ENCODE assay signal across 30 cellular contexts in genomic region chr4:23212558-23212957, GRCh38.
"Had no signal": no experiment of that assay in that cellular context is flagged by ENCODE, and none has a peak within 500 bp of the region (broad histone marks: within the 10 kb centered on the region; RNA-seq: fewer than 3 reads in every experiment).

No MANE protein-coding gene starts in this region.

- H3K27ac ChIP-seq: adrenal gland, brain microvascular endothelial cell, esophagus muscularis mucosa had no signal

- DNase-seq: activated CD4-positive, alpha-beta memory T cell treated with anti-CD3 and anti-CD28 coated beads for 36 hours; activated CD4-positive, alpha-beta T cell treated with anti-CD3 and anti-CD28 coated beads for 36 hours; activated CD4-positive, alpha-beta T cell treated with anti-CD3 and anti-CD28 coated beads, Interleukin-2, amount 10 ng/mL, durations not matched to agents 24 days and 14 days; activated CD4-positive, CD25-positive, alpha-beta regulatory T cell; activated CD4-positive, CD25-positive, alpha-beta regulatory T cell treated with anti-CD3 and anti-CD28 coated beads, Interleukin-2, amount 50 U/mL, for 72 hours; activated CD8-positive, alpha-beta memory T cell treated with anti-CD3 and anti-CD28 coated beads, Interleukin-2, amount 10 ng/mL, durations not matched to agents 7 days and 5 days; activated CD8-positive, alpha-beta memory T cell treated with anti-CD3 and anti-CD28 coated beads, Interleukin-2, amount 50 U/mL, for 4 hours; activated CD8-positive, alpha-beta T cell treated with anti-CD3 and anti-CD28 coated beads, Interleukin-2, amount 10 ng/mL, durations not matched to agents 7 days and 5 days; activated effector memory CD4-positive, alpha-beta T cell treated with anti-CD3 and anti-CD28 coated beads, Interleukin-2, amount 50 U/mL, for 16 hours; activated naive CD4-positive, alpha-beta T cell treated with anti-CD3 and anti-CD28 coated beads for 36 hours; activated naive CD8-positive, alpha-beta T cell treated with anti-CD3 and anti-CD28 coated beads for 36 hours; activated naive CD8-positive, alpha-beta T cell treated with anti-CD3 and anti-CD28 coated beads, Interleukin-2, amount 50 U/mL, for 24 hours; activated T-cell treated with anti-CD3 and anti-CD28 coated beads, Interleukin-2, amount 50 U/mL, for 1 hour; activated T-cell treated with anti-CD3 and anti-CD28 coated beads, Interleukin-2, amount 50 U/mL, for 48 hours; adrenal gland; amygdala; aorta; brain microvascular endothelial cell; cortex of kidney; dermis blood vessel endothelial cell; effector CD4-positive, alpha-beta T cell; effector memory CD8-positive, alpha-beta T cell; erythroblast; foreskin melanocyte; head of caudate nucleus; T-helper 1 cell; T-helper 17 cell; T1000 had no signal

- H3K36me3 ChIP-seq: adrenal gland, brain microvascular endothelial cell, esophagus muscularis mucosa had no signal

- H3K4me1 ChIP-seq: adrenal gland, esophagus muscularis mucosa had no signal

- H3K27me3 ChIP-seq: adrenal gland, brain microvascular endothelial cell, esophagus muscularis mucosa had no signal

- FAIRE-seq: bronchial epithelial cell had no signal

- ATAC-seq: activated CD4-positive, alpha-beta T cell treated with anti-CD3 and anti-CD28 coated beads for 36 hours; activated CD8-positive, alpha-beta memory T cell treated with anti-CD3 and anti-CD28 coated beads, Interleukin-2, amount 10 ng/mL, durations not matched to agents 7 days and 5 days; activated CD8-positive, alpha-beta T cell treated with anti-CD3 and anti-CD28 coated beads, Interleukin-2, amount 10 ng/mL, durations not matched to agents 7 days and 5 days; activated naive CD8-positive, alpha-beta T cell treated with anti-CD3 and anti-CD28 coated beads, Interleukin-2, amount 50 U/mL, for 24 hours; effector memory CD8-positive, alpha-beta T cell; T-helper 17 cell had no signal

- H3K9me3 ChIP-seq: adrenal gland had no signal

- H3K4me3 ChIP-seq: adrenal gland, esophagus muscularis mucosa had no signal
